ENCODE assay signal across 30 cellular contexts in the genomic region with DNA sequence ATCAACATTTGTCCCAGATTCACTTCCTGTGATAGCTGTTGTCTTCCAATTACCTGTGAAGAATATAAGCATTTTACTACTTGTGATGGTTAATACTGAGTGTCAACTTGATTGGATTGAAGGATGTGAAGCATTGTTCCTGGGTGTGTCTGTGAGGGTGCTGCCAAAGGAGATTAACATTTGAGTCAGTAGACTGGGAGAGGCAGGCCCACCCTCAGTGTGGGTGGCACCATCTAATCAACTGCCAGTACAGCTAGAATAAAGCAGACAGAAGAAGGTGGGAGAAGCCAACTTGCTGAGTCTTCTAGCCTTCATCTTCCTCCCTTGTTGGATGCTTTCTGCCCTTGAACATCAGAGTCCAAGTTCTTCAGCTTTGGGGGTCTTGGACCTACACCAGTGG.
"Had no signal": no experiment of that assay in that cellular context is flagged by ENCODE, and none has a peak within 500 bp of the region (broad histone marks: within the 10 kb centered on the region; RNA-seq: fewer than 3 reads in every experiment).

No MANE protein-coding gene starts in this region.

- H3K4me3 ChIP-seq: adrenal gland, ascending aorta, body of pancreas, breast epithelium, cardiac muscle cell had no signal

- ATAC-seq: activated naive CD4-positive, alpha-beta T cell treated with anti-CD3 and anti-CD28 coated beads, Interleukin-2, amount 50 U/mL, for 72 hours; activated naive CD8-positive, alpha-beta T cell treated with anti-CD3 and anti-CD28 coated beads, Interleukin-2, amount 50 U/mL, for 24 hours; activated T-cell treated with anti-CD3 and anti-CD28 coated beads, Interleukin-2, amount 50 U/mL, for 4 hours; activated T-cell treated with anti-CD3 and anti-CD28 coated beads, Interleukin-2, amount 50 U/mL, for 72 hours; activated T-helper 17 cell treated with anti-CD3 and anti-CD28 coated beads, Interleukin-2, amount 50 U/mL, for 72 hours; body of pancreas had no signal

- DNase-seq: activated effector memory CD4-positive, alpha-beta T cell treated with anti-CD3 and anti-CD28 coated beads, Interleukin-2, amount 50 U/mL, for 16 hours; activated effector memory CD4-positive, alpha-beta T cell treated with Interleukin-2 at 50 U/mL for 16 hours; activated gamma-delta T cell; activated gamma-delta T cell treated with Interleukin-2 at 50 U/mL for 16 hours; activated naive CD4-positive, alpha-beta T cell; activated naive CD4-positive, alpha-beta T cell treated with anti-CD3 and anti-CD28 coated beads for 36 hours; activated naive CD4-positive, alpha-beta T cell treated with anti-CD3 and anti-CD28 coated beads, Interleukin-2, amount 10 ng/mL, durations not matched to agents 7 days and 5 days; activated naive CD4-positive, alpha-beta T cell treated with anti-CD3 and anti-CD28 coated beads, Interleukin-2, amount 50 U/mL, for 16 hours; activated naive CD4-positive, alpha-beta T cell treated with Interleukin-2 at 50 U/mL for 16 hours; activated naive CD8-positive, alpha-beta T cell treated with anti-CD3 and anti-CD28 coated beads for 36 hours; activated naive CD8-positive, alpha-beta T cell treated with anti-CD3 and anti-CD28 coated beads, Interleukin-2, amount 10 ng/mL, durations not matched to agents 7 days and 5 days; activated naive CD8-positive, alpha-beta T cell treated with anti-CD3 and anti-CD28 coated beads, Interleukin-2, amount 50 U/mL, for 24 hours; activated T-cell treated with anti-CD3 and anti-CD28 coated beads, Interleukin-2, amount 50 U/mL, for 24 hours; activated T-cell treated with anti-CD3 and anti-CD28 coated beads, Interleukin-2, amount 50 U/mL, for 4 hours; activated T-cell treated with anti-CD3 and anti-CD28 coated beads, Interleukin-2, amount 50 U/mL, for 48 hours; activated T-cell treated with anti-CD3 and anti-CD28 coated beads, Interleukin-2, amount 50 U/mL, for 72 hours; adrenal gland; amniotic stem cell; amygdala; anterior cingulate cortex; aorta; body of pancreas; brain microvascular endothelial cell; central memory CD4-positive, alpha-beta T cell; cerebellar nuclear complex had no signal

- H3K9me3 ChIP-seq: adrenal gland, ascending aorta, body of pancreas, breast epithelium had no signal

- H3K36me3 ChIP-seq: adrenal gland, ascending aorta, brain microvascular endothelial cell, breast epithelium, cardiac muscle cell had no signal

- H3K27me3 ChIP-seq: adrenal gland, ascending aorta, body of pancreas, brain microvascular endothelial cell, breast epithelium, cardiac muscle cell had no signal
